Comparison of ENCODE assay signal across 23 cellular contexts in genomic region chr2:31996571-31997150, GRCh38. TPM values are rescaled to one million over a fixed set of nuclear protein-coding genes. Genes with fewer than 3 reads are reported as not detected.
A peak's percentile ranks its signal among the peaks of the same experiment; 100 is the strongest.
DNase-seq lines count a peak whose midpoint lies in the region; ATAC-seq and TF ChIP-seq lines count a peak whose summit lies in the region.
"Had no signal": no experiment of that assay in that cellular context is flagged by ENCODE, and none has a peak within 500 bp of the region (broad histone marks: within the 10 kb centered on the region; RNA-seq: fewer than 3 reads in every experiment).

No MANE protein-coding gene starts in this region.

- POLR2A ChIA-PET in CD4-positive, alpha-beta T cell (lab: Charles Lee), result no interaction called here

- no peaks in the 10 kb centered on the region for H3K27me3 Mint-ChIP-seq in CD4-positive, alpha-beta T cell
- no peaks in the 10 kb centered on the region for H3K27me3 Mint-ChIP-seq in effector memory CD8-positive, alpha-beta T cell

- no peak for TF ChIP-seq CTCF in CD4-positive, alpha-beta T cell (IDR thresholded peaks at IDR 0.05)
- TF ChIP-seq CTCF in neutrophil (IDR thresholded peaks at IDR 0.05), result no peak

- DNase-seq in CD4-positive, alpha-beta T cell, result no peak
- DNase-seq in LHCN-M2 (ENCODE audit: low read depth) (peak; percentile 17), sciatic nerve (ENCODE audit: low spot score) (no peak), UCSD-AML1 (lab: John Stamatoyannopoulos, UW; ENCODE audit: unreplicated experiment) (no peak), mesenchymal stem cell (no peak), NCI-H82 (lab: John Stamatoyannopoulos, UW) (no peak)
- DNase-seq in effector memory CD8-positive, alpha-beta T cell, result no peak
- DNase-seq: activated CD4-positive, alpha-beta T cell treated with anti-CD3 and anti-CD28 coated beads, Interleukin-2, amount 50 U/mL, for 1 hour; colonic mucosa; DMS53; GDM1; head of caudate nucleus; left lung; NCI-H1092 treated with DMSO at 0.1 percent for 48 hours; NCI-H2081; PC-9; SHP77; small intestine; stimulated activated CD4-positive, alpha-beta T cell treated with anti-CD3 and anti-CD28 coated beads, Interleukin-2, amount 100 ng/mL, for 48 hours; stimulated activated naive CD4-positive, alpha-beta T cell had no signal

- peaks cover 4% of the 10 kb centered on the region for H3K36me3 Mint-ChIP-seq in CD4-positive, alpha-beta T cell (ENCODE audit: low read depth)
- H3K36me3 Mint-ChIP-seq in effector memory CD8-positive, alpha-beta T cell (ENCODE audit: insufficient read depth), result peaks cover 7% of the 10 kb centered on the region

- H2BK12ac ChIP-seq in mesenchymal stem cell (ENCODE audit: low read length in 2 of 2), result no peak overlapping the region

- H3K14ac ChIP-seq in mesenchymal stem cell (ENCODE audit: low read length in 2 of 2), result no peak overlapping the region

- H4K8ac ChIP-seq in mesenchymal stem cell (ENCODE audit: low read length), result no peak overlapping the region

- intact Hi-C loops in CD4-positive, alpha-beta T cell (cut with DNase I, micrococcal nuclease), result no loop called here
- intact Hi-C loops in sciatic nerve (cut with DNase I), result no loop called here

- CTCF ChIA-PET in CD4-positive, alpha-beta T cell (lab: Charles Lee), result no interaction called here

- no peak overlapping the region for H4K91ac ChIP-seq in mesenchymal stem cell (ENCODE audit: low read length)

- H3K4me1 Mint-ChIP-seq in CD4-positive, alpha-beta T cell (ENCODE audit: low read depth), result peaks cover 68% of the 10 kb centered on the region
- peaks cover 33 to 63% of the 10 kb centered on the region in 2 donors for H3K4me1 Mint-ChIP-seq in effector memory CD8-positive, alpha-beta T cell (ENCODE audit: low read depth in 2 of 2)

- WGBS in mesenchymal stem cell, result 97% methylated on average over 6 of the region's 6 CpGs

- no peak overlapping the region for H3K23ac ChIP-seq in mesenchymal stem cell (ENCODE audit: low read length in 2 of 2)

- H3K4me2 ChIP-seq in mesenchymal stem cell (ENCODE audit: low read length, poor library complexity, severe bottlenecking), result no peak overlapping the region
- H3K4me2 ChIP-seq: PC-9 had no signal

- H3K4ac ChIP-seq in mesenchymal stem cell (ENCODE audit: low read depth in 1 of 2, low read length in 2 of 2), result no peak overlapping the region

- no peak overlapping the region for H2BK15ac ChIP-seq in mesenchymal stem cell (ENCODE audit: low read depth, poor library complexity, severe bottlenecking)

- peaks cover 10% of the 10 kb centered on the region for H3K79me1 ChIP-seq in mesenchymal stem cell (replicated peaks; ENCODE audit: low read length, poor library complexity, severe bottlenecking)

- no peak overlapping the region for H3K4me3 Mint-ChIP-seq in CD4-positive, alpha-beta T cell
- no peak overlapping the region for H3K4me3 Mint-ChIP-seq in effector memory CD8-positive, alpha-beta T cell

- ATAC-seq in CD4-positive, alpha-beta T cell (ENCODE audit: poor library complexity), result no peak
- no peak for ATAC-seq in effector memory CD8-positive, alpha-beta T cell (replicated peaks)
- no peak for ATAC-seq in sciatic nerve
- ATAC-seq: HCT116, left lung had no signal

- no peak overlapping the region for H2AFZ ChIP-seq in mesenchymal stem cell (ENCODE audit: low read depth, low read length)
- H2AFZ ChIP-seq: PC-9 had no signal

- H3K36me3 ChIP-seq in neutrophil, result no peaks in the 10 kb centered on the region
- H3K36me3 ChIP-seq in mesenchymal stem cell (ENCODE audit: control insufficient read depth in 1 of 2, insufficient read depth in 2 of 2, low read depth in 1 of 2, low read length in 2 of 2), result no peaks in the 10 kb centered on the region
- H3K36me3 ChIP-seq: colonic mucosa, left lung had no signal

- H3K27ac Mint-ChIP-seq in CD4-positive, alpha-beta T cell, result peak overlapping the region; percentile 64
- peak overlapping the region; percentile 22 to 81 for H3K27ac Mint-ChIP-seq in effector memory CD8-positive, alpha-beta T cell

- H3K9me3 Mint-ChIP-seq in CD4-positive, alpha-beta T cell, result no peaks in the 10 kb centered on the region
- H3K9me3 Mint-ChIP-seq in effector memory CD8-positive, alpha-beta T cell, result no peaks in the 10 kb centered on the region
- H3K9me3 Mint-ChIP-seq: activated T-helper 2 cell treated with anti-CD3 and anti-CD28 coated beads, Interferon-gamma antibody, Interleukin-2, Interleukin-4, amounts not matched to agents 10 μg/mL and 5 μg/mL and 100 μg/mL, durations not matched to agents 14 hours and 24 hours and 36 hours had no signal

- no peak overlapping the region for H2AK5ac ChIP-seq in mesenchymal stem cell (ENCODE audit: low read length, severe bottlenecking)

- no peak overlapping the region for H3K9ac ChIP-seq in mesenchymal stem cell (ENCODE audit: low read length)

- H3K27me3 ChIP-seq in CD4-positive, alpha-beta T cell (ENCODE audit: control insufficient read depth, insufficient read depth, low read length), result no peaks in the 10 kb centered on the region
- H3K27me3 ChIP-seq in neutrophil (no peaks in the 10 kb centered on the region), mesenchymal stem cell (ENCODE audit: control insufficient read depth in 1 of 2, insufficient read depth in 1 of 2, low read length in 2 of 2) (no peaks in the 10 kb centered on the region)
- H3K27me3 ChIP-seq: colonic mucosa, left lung had no signal

- H2BK5ac ChIP-seq in mesenchymal stem cell (ENCODE audit: low read depth, low read length, poor library complexity, severe bottlenecking), result no peak overlapping the region

- H3K27ac ChIP-seq in CD4-positive, alpha-beta T cell (ENCODE audit: low read depth, low read length), result no peak overlapping the region
- H3K27ac ChIP-seq in neutrophil (peak overlapping the region; percentile 9), mesenchymal stem cell (ENCODE audit: low read length, poor library complexity, severe bottlenecking) (no peak overlapping the region)
- H3K27ac ChIP-seq: colonic mucosa, left lung had no signal

- H3K4me1 ChIP-seq in neutrophil (ENCODE audit: control insufficient read depth in 1 of 2, insufficient read depth in 1 of 2, low read depth in 1 of 2, low read length in 1 of 2), result peaks cover 0 to 11% of the 10 kb centered on the region in 2 experiments
- H3K4me1 ChIP-seq in mesenchymal stem cell (ENCODE audit: control insufficient read depth, insufficient read depth, low read depth, low read length), result peaks cover 5% of the 10 kb centered on the region
- H3K4me1 ChIP-seq: colonic mucosa had no signal

- no peak overlapping the region for H3K18ac ChIP-seq in mesenchymal stem cell (ENCODE audit: low read depth in 1 of 2, low read length in 2 of 2)

- H3K9me3 ChIP-seq in CD4-positive, alpha-beta T cell (ENCODE audit: control insufficient read depth, low read length), result no peaks in the 10 kb centered on the region
- H3K9me3 ChIP-seq in neutrophil (no peaks in the 10 kb centered on the region), mesenchymal stem cell (ENCODE audit: control insufficient read depth, low read length) (no peaks in the 10 kb centered on the region)
- H3K9me3 ChIP-seq: colonic mucosa, left lung had no signal

- no peak overlapping the region for H3K4me3 ChIP-seq in neutrophil (ENCODE audit: low read depth in 1 of 2, low read length in 1 of 2)
- no peak overlapping the region for H3K4me3 ChIP-seq in mesenchymal stem cell (ENCODE audit: insufficient read depth in 1 of 2, low read depth in 1 of 2, low read length in 2 of 2)
- H3K4me3 ChIP-seq: colonic mucosa, left lung, PC-9 had no signal

- no peak overlapping the region for H2BK120ac ChIP-seq in mesenchymal stem cell (ENCODE audit: low read depth, low read length)

RNA-seq across cellular contexts. Expression of gene MEMO1, which starts 14.1 kb away (rescaled TPM):
- total RNA-seq in CD4-positive, alpha-beta T cell, result 10 to 100 TPM; 39.6 to 39.8 TPM
- total RNA-seq in LHCN-M2 (2014; rRNA removed) (47.8 and 48.3 TPM in 2 replicates), sciatic nerve (32.9 TPM)
- 33.9 TPM for polyA plus RNA-seq in LHCN-M2 (2012)
- polyA plus RNA-seq in mesenchymal stem cell (2013, experiment 1 of 2), result 27.2 TPM
- polyA plus RNA-seq in mesenchymal stem cell (2013, experiment 2 of 2), result 28.3 TPM

RNA-seq across cellular contexts. Expression of gene DPY30, which starts 42.9 kb away (rescaled TPM):
- total RNA-seq in CD4-positive, alpha-beta T cell, result 10 to 100 TPM; 12.4 to 13.1 TPM
- total RNA-seq in LHCN-M2 (2014; rRNA removed) (69.6 and 70.7 TPM in 2 replicates), sciatic nerve (45.4 TPM)
- polyA plus RNA-seq in LHCN-M2 (2012), result 80.2 TPM
- polyA plus RNA-seq in mesenchymal stem cell (2013, experiment 1 of 2), result 100 TPM
- 104 TPM for polyA plus RNA-seq in mesenchymal stem cell (2013, experiment 2 of 2)
